Comparison of ENCODE assay signal across 1 cellular context in the genomic region with DNA sequence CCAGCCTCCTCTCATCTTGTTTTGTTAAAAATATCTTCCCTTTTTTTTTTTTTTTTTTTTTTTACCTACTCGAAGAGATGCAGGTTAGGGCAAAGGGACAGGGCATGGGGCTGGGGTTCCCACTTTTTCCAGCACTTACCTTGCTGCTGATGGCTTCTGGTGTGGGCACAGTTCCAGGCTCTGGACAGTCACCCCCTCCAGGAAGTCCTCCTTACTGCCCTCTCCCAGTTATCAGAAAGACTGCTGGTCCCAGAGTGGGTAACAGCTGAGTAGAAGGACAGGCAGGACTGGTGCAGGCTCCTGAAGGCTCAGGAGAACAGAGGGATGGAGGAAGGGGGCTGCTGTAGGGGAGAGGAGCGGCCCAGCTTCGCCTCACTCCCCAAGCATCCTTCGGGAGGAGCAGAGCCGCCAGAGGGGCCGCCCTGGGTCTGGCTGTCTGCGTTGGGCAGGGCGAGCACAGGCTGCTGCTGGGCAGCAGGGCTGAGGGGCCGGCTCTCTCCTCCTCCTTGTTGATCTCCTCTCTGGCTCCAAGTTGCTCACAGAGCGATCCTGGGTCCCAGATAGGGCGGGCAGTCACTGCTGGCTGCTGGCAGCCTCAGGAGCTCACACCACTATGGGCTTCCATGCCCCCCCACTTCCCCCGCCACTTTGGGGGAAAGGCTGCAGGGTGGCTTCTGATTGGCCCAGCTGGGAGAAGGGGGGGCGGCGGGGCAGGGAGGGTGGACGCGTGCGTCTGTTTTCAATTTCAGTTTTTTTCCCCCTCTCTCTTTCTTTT.
TF ChIP-seq lines count a peak whose summit lies in the region.

A gene (minus strand): TSS at position 588 of the 775 bp plus-strand sequence. CDS start 18,798 bp downstream, outside the sequence.

TF ChIP-seq in GM12878, 131 proteins besides CTCF, POLR2A, EP300 and RAD21 (continues in another document):
- no peak for TF ChIP-seq CREM (IDR thresholded peaks at IDR 0.05; ENCODE audit: low read depth)
- TF ChIP-seq SIN3A (IDR thresholded peaks at IDR 0.05; ENCODE audit: low read depth, low read length) = no peak
- no peak for TF ChIP-seq SIX5 (IDR thresholded peaks at IDR 0.05; ENCODE audit: low read depth, low read length, severe bottlenecking)
- TF ChIP-seq SPI1 (IDR thresholded peaks at IDR 0.05; ENCODE audit: borderline replicate concordance, insufficient read depth, low read depth, low read length) = no peak
- TF ChIP-seq, protein P1, sequence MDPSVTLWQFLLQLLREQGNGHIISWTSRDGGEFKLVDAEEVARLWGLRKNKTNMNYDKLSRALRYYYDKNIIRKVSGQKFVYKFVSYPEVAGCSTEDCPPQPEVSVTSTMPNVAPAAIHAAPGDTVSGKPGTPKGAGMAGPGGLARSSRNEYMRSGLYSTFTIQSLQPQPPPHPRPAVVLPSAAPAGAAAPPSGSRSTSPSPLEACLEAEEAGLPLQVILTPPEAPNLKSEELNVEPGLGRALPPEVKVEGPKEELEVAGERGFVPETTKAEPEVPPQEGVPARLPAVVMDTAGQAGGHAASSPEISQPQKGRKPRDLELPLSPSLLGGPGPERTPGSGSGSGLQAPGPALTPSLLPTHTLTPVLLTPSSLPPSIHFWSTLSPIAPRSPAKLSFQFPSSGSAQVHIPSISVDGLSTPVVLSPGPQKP (IDR thresholded peaks at IDR 0.05; ENCODE audit: low read depth, low read length) = no peak
- TF ChIP-seq PAX5 (IDR thresholded peaks at IDR 0.05; ENCODE audit: borderline replicate concordance, low read depth, low read length) = no peak
- TF ChIP-seq, protein P2, sequence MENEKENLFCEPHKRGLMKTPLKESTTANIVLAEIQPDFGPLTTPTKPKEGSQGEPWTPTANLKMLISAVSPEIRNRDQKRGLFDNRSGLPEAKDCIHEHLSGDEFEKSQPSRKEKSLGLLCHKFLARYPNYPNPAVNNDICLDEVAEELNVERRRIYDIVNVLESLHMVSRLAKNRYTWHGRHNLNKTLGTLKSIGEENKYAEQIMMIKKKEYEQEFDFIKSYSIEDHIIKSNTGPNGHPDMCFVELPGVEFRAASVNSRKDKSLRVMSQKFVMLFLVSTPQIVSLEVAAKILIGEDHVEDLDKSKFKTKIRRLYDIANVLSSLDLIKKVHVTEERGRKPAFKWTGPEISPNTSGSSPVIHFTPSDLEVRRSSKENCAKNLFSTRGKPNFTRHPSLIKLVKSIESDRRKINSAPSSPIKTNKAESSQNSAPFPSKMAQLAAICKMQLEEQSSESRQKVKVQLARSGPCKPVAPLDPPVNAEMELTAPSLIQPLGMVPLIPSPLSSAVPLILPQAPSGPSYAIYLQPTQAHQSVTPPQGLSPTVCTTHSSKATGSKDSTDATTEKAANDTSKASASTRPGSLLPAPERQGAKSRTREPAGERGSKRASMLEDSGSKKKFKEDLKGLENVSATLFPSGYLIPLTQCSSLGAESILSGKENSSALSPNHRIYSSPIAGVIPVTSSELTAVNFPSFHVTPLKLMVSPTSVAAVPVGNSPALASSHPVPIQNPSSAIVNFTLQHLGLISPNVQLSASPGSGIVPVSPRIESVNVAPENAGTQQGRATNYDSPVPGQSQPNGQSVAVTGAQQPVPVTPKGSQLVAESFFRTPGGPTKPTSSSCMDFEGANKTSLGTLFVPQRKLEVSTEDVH (IDR thresholded peaks at IDR 0.05; ENCODE audit: low read depth, partially characterized antibody) = no peak
- TF ChIP-seq CHD4 (IDR thresholded peaks at IDR 0.05) = no peak
- TF ChIP-seq FOS (IDR thresholded peaks at IDR 0.05; ENCODE audit: borderline replicate concordance, extremely low read depth, insufficient read length) = no peak
- TF ChIP-seq, protein P3, sequence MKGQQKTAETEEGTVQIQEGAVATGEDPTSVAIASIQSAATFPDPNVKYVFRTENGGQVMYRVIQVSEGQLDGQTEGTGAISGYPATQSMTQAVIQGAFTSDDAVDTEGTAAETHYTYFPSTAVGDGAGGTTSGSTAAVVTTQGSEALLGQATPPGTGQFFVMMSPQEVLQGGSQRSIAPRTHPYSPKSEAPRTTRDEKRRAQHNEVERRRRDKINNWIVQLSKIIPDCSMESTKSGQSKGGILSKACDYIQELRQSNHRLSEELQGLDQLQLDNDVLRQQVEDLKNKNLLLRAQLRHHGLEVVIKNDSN (IDR thresholded peaks at IDR 0.05; ENCODE audit: borderline replicate concordance, extremely low read length, insufficient read depth, low read depth, low read length) = no peak
- no peak for TF ChIP-seq BRCA1 (IDR thresholded peaks at IDR 0.05; ENCODE audit: low read depth, low read length)
- TF ChIP-seq ZNF217 (IDR thresholded peaks at IDR 0.05) = no peak
- TF ChIP-seq, protein P4, sequence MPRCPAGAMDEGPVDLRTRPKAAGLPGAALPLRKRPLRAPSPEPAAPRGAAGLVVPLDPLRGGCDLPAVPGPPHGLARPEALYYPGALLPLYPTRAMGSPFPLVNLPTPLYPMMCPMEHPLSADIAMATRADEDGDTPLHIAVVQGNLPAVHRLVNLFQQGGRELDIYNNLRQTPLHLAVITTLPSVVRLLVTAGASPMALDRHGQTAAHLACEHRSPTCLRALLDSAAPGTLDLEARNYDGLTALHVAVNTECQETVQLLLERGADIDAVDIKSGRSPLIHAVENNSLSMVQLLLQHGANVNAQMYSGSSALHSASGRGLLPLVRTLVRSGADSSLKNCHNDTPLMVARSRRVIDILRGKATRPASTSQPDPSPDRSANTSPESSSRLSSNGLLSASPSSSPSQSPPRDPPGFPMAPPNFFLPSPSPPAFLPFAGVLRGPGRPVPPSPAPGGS (IDR thresholded peaks at IDR 0.05; ENCODE audit: borderline replicate concordance, insufficient read depth, low read depth, low read length, poor library complexity, severe bottlenecking) = no peak
- peak in 1 of 2 experiments; percentile 67; a peak in 1 of 4 replicates for TF ChIP-seq BHLHE40 (IDR thresholded peaks at IDR 0.05; ENCODE audit: borderline replicate concordance in 1 of 2, low read depth in 2 of 2, low read length in 1 of 2)
- TF ChIP-seq WRNIP1 (IDR thresholded peaks at IDR 0.05; ENCODE audit: borderline replicate concordance, low read depth, low read length) = no peak
- TF ChIP-seq NRF1 (conservative IDR thresholded peaks at IDR 0.05; ENCODE audit: low read depth, low read length) = no peak
- TF ChIP-seq IKZF1 (conservative IDR thresholded peaks at IDR 0.05) = 0 out of 2 replicates have a peak, but pooled peaks have one; percentile 35
- TF ChIP-seq, protein P5, sequence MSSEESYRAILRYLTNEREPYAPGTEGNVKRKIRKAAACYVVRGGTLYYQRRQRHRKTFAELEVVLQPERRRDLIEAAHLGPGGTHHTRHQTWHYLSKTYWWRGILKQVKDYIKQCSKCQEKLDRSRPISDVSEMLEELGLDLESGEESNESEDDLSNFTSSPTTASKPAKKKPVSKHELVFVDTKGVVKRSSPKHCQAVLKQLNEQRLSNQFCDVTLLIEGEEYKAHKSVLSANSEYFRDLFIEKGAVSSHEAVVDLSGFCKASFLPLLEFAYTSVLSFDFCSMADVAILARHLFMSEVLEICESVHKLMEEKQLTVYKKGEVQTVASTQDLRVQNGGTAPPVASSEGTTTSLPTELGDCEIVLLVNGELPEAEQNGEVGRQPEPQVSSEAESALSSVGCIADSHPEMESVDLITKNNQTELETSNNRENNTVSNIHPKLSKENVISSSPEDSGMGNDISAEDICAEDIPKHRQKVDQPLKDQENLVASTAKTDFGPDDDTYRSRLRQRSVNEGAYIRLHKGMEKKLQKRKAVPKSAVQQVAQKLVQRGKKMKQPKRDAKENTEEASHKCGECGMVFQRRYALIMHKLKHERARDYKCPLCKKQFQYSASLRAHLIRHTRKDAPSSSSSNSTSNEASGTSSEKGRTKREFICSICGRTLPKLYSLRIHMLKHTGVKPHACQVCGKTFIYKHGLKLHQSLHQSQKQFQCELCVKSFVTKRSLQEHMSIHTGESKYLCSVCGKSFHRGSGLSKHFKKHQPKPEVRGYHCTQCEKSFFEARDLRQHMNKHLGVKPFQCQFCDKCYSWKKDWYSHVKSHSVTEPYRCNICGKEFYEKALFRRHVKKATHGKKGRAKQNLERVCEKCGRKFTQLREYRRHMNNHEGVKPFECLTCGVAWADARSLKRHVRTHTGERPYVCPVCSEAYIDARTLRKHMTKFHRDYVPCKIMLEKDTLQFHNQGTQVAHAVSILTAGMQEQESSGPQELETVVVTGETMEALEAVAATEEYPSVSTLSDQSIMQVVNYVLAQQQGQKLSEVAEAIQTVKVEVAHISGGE (CRISPR knock-in tag; IDR thresholded peaks at IDR 0.05) = no peak
- TF ChIP-seq MTA2 (IDR thresholded peaks at IDR 0.05; ENCODE audit: low read depth) = peak; percentile 54; the same call in 1 of the 2 replicates
- TF ChIP-seq CBX3 (IDR thresholded peaks at IDR 0.05; ENCODE audit: borderline replicate concordance, low read depth) = no peak
- TF ChIP-seq ZZZ3 (IDR thresholded peaks at IDR 0.05; ENCODE audit: control insufficient read depth, insufficient read length, low read depth) = no peak
- no peak for TF ChIP-seq TAF1 (IDR thresholded peaks at IDR 0.05; ENCODE audit: borderline replicate concordance, low read depth, low read length)
- no peak for TF ChIP-seq TCF7 (IDR thresholded peaks at IDR 0.05; ENCODE audit: borderline replicate concordance)
- no peak for TF ChIP-seq EZH2 (IDR thresholded peaks at IDR 0.05; ENCODE audit: borderline replicate concordance, control insufficient read depth, low read depth, low read length)
- TF ChIP-seq, protein P6, sequence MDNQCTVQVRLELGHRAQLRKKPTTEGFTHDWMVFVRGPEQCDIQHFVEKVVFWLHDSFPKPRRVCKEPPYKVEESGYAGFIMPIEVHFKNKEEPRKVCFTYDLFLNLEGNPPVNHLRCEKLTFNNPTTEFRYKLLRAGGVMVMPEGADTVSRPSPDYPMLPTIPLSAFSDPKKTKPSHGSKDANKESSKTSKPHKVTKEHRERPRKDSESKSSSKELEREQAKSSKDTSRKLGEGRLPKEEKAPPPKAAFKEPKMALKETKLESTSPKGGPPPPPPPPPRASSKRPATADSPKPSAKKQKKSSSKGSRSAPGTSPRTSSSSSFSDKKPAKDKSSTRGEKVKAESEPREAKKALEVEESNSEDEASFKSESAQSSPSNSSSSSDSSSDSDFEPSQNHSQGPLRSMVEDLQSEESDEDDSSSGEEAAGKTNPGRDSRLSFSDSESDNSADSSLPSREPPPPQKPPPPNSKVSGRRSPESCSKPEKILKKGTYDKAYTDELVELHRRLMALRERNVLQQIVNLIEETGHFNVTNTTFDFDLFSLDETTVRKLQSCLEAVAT (IDR thresholded peaks at IDR 0.05) = 0 out of 2 replicates have a peak, but pooled peaks have one; percentile 16
- no peak for TF ChIP-seq TCF3 (IDR thresholded peaks at IDR 0.05; ENCODE audit: borderline replicate concordance, insufficient read depth, low read depth, low read length)
- TF ChIP-seq RAD51 (IDR thresholded peaks at IDR 0.05) = no peak
- TF ChIP-seq, protein P7, sequence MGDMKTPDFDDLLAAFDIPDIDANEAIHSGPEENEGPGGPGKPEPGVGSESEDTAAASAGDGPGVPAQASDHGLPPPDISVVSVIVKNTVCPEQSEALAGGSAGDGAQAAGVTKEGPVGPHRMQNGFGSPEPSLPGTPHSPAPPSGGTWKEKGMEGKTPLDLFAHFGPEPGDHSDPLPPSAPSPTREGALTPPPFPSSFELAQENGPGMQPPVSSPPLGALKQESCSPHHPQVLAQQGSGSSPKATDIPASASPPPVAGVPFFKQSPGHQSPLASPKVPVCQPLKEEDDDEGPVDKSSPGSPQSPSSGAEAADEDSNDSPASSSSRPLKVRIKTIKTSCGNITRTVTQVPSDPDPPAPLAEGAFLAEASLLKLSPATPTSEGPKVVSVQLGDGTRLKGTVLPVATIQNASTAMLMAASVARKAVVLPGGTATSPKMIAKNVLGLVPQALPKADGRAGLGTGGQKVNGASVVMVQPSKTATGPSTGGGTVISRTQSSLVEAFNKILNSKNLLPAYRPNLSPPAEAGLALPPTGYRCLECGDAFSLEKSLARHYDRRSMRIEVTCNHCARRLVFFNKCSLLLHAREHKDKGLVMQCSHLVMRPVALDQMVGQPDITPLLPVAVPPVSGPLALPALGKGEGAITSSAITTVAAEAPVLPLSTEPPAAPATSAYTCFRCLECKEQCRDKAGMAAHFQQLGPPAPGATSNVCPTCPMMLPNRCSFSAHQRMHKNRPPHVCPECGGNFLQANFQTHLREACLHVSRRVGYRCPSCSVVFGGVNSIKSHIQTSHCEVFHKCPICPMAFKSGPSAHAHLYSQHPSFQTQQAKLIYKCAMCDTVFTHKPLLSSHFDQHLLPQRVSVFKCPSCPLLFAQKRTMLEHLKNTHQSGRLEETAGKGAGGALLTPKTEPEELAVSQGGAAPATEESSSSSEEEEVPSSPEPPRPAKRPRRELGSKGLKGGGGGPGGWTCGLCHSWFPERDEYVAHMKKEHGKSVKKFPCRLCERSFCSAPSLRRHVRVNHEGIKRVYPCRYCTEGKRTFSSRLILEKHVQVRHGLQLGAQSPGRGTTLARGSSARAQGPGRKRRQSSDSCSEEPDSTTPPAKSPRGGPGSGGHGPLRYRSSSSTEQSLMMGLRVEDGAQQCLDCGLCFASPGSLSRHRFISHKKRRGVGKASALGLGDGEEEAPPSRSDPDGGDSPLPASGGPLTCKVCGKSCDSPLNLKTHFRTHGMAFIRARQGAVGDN (IDR thresholded peaks at IDR 0.05) = 0 out of 2 replicates have a peak, but pooled peaks have one; percentile 21
- TF ChIP-seq, protein P8, sequence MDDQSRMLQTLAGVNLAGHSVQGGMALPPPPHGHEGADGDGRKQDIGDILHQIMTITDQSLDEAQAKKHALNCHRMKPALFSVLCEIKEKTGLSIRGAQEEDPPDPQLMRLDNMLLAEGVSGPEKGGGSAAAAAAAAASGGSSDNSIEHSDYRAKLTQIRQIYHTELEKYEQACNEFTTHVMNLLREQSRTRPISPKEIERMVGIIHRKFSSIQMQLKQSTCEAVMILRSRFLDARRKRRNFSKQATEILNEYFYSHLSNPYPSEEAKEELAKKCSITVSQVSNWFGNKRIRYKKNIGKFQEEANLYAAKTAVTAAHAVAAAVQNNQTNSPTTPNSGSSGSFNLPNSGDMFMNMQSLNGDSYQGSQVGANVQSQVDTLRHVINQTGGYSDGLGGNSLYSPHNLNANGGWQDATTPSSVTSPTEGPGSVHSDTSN (IDR thresholded peaks at IDR 0.05; ENCODE audit: insufficient replicate concordance, low read depth, low read length) = no peak
- TF ChIP-seq, protein P9, sequence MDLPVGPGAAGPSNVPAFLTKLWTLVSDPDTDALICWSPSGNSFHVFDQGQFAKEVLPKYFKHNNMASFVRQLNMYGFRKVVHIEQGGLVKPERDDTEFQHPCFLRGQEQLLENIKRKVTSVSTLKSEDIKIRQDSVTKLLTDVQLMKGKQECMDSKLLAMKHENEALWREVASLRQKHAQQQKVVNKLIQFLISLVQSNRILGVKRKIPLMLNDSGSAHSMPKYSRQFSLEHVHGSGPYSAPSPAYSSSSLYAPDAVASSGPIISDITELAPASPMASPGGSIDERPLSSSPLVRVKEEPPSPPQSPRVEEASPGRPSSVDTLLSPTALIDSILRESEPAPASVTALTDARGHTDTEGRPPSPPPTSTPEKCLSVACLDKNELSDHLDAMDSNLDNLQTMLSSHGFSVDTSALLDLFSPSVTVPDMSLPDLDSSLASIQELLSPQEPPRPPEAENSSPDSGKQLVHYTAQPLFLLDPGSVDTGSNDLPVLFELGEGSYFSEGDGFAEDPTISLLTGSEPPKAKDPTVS (IDR thresholded peaks at IDR 0.05; ENCODE audit: low read depth, low read length) = no peak
- TF ChIP-seq, protein P10, sequence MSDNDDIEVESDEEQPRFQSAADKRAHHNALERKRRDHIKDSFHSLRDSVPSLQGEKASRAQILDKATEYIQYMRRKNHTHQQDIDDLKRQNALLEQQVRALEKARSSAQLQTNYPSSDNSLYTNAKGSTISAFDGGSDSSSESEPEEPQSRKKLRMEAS (IDR thresholded peaks at IDR 0.05; ENCODE audit: low read depth, low read length) = peak; percentile 33; the same call in 1 of the 2 replicates
